8 cellular contexts compared by ENCODE assay signal in genomic region chr9:111895996-111896941, GRCh38. TPM values are rescaled to one million over a fixed set of nuclear protein-coding genes. Genes with fewer than 3 reads are reported as not detected.
DNase-seq lines count a peak whose midpoint lies in the region; ATAC-seq and TF ChIP-seq lines count a peak whose summit lies in the region.

UGCG (plus strand) TSS chr9:111896814; CDS start chr9:111897216, 402 bp downstream.

- H3K36me3 ChIP-seq in psoas muscle (ENCODE audit: insufficient read depth in 1 of 2, low read depth in 1 of 2), result no peaks in the 10 kb centered on the region
- no peaks in the 10 kb centered on the region for H3K36me3 ChIP-seq in urinary bladder (ENCODE audit: insufficient read depth)

- WGBS in psoas muscle, 3 donors, result 0 to 1% (median 1%) methylated on average over 45 to 84 of the region's 84 CpGs
- under 1% methylated on average over 84 of the region's 84 CpGs for WGBS in urinary bladder

- H3K4me1 ChIP-seq in psoas muscle, result peaks cover 37% of the 10 kb centered on the region
- no peaks in the 10 kb centered on the region for H3K4me1 ChIP-seq in urinary bladder (ENCODE audit: insufficient read depth)

- intact Hi-C loops in left cardiac atrium (cut with DNase I), result loop anchor here in 1 of 2 donors (10.0 kb wide), 1 partner anchor 169 kb away; no protein-coding TSS in a partner anchor
- intact Hi-C loops in psoas muscle (cut with DNase I), result loop anchor here (5.0 to 10.0 kb wide), 3 partner anchors 61 to 439 kb away; partner anchors contain the start of gene PTBP3 (in 2 of the 2)

- H3K4me3 ChIP-seq in GM12865 (ENCODE audit: low read depth, low read length) (peak within 1 kb of the TSS; percentile 81), psoas muscle (peak within 1 kb of the TSS; percentile 95), urinary bladder (ENCODE audit: low read depth, low read length) (peak within 1 kb of the TSS; percentile 88)

- no peak for TF ChIP-seq CTCF in GM12865 (IDR thresholded peaks at IDR 0.05; ENCODE audit: insufficient read depth, low read depth, low read length, missing control alignments)
- no peak for TF ChIP-seq CTCF in psoas muscle (IDR thresholded peaks at IDR 0.05)

- DNase-seq in GM12865 (ENCODE audit: low read depth) (peak; percentile 94), NCI-H1417 (lab: John Stamatoyannopoulos, UW) (peak; percentile 82 to 97 (median 96)), amniotic stem cell (lab: John Stamatoyannopoulos, UW) (peak; percentile 66), left cardiac atrium (peak; percentile 90), psoas muscle (peak; percentile 89 to 93)

- peak; percentile 91 for ATAC-seq in HG02642 (IDR thresholded peaks at IDR 0.05; ENCODE audit: poor library complexity, unreplicated experiment)
- peak; percentile 99 for ATAC-seq in left cardiac atrium
- ATAC-seq in psoas muscle, result peak; percentile 97 to 98 (median 98)

- peak within 1 kb of the TSS; percentile 91 for H3K4me3 Mint-ChIP-seq in T-helper 1 cell treated with Interleukin-12 subunit alpha and Interleukin-12 subunit beta and Interleukin-4 antibody, amounts not matched to agents 30 μg/mL and 1 μg/mL, for 36 hours

- no peaks in the 10 kb centered on the region for H3K36me3 Mint-ChIP-seq in T-helper 1 cell treated with Interleukin-12 subunit alpha and Interleukin-12 subunit beta and Interleukin-4 antibody, amounts not matched to agents 30 μg/mL and 1 μg/mL, for 36 hours (ENCODE audit: low read depth)

- H3K27ac ChIP-seq in psoas muscle, result peak within 1 kb of the TSS; percentile 92
- H3K27ac ChIP-seq in urinary bladder (ENCODE audit: low read depth), result peak within 1 kb of the TSS; percentile 96

- H3K4me1 Mint-ChIP-seq in T-helper 1 cell treated with Interleukin-12 subunit alpha and Interleukin-12 subunit beta and Interleukin-4 antibody, amounts not matched to agents 30 μg/mL and 1 μg/mL, for 36 hours (ENCODE audit: low read depth), result peaks cover 15% of the 10 kb centered on the region

- H3K9me3 ChIP-seq in psoas muscle, result no peaks in the 10 kb centered on the region

- H3K27ac Mint-ChIP-seq in T-helper 1 cell treated with Interleukin-12 subunit alpha and Interleukin-12 subunit beta and Interleukin-4 antibody, amounts not matched to agents 30 μg/mL and 1 μg/mL, for 36 hours, result peak within 1 kb of the TSS; percentile 83

- no peaks in the 10 kb centered on the region for H3K27me3 Mint-ChIP-seq in T-helper 1 cell treated with Interleukin-12 subunit alpha and Interleukin-12 subunit beta and Interleukin-4 antibody, amounts not matched to agents 30 μg/mL and 1 μg/mL, for 36 hours (ENCODE audit: low read depth)

- H3K9me3 Mint-ChIP-seq in T-helper 1 cell treated with Interleukin-12 subunit alpha and Interleukin-12 subunit beta and Interleukin-4 antibody, amounts not matched to agents 30 μg/mL and 1 μg/mL, for 36 hours, result no peaks in the 10 kb centered on the region

- H3K27me3 ChIP-seq in psoas muscle (ENCODE audit: insufficient read depth in 3 of 3, low read length in 2 of 3), result no peaks in the 10 kb centered on the region

RNA-seq across cellular contexts. Expression of gene UGCG, which starts in this region (rescaled TPM):
- total RNA-seq in left cardiac atrium (10 to 100 TPM; 12.7 to 21.1 TPM), psoas muscle (10 to 100 TPM in 3 of 4 donors, 1 to 10 TPM in 1; 9.6 to 56.2 (median 20.2) TPM), urinary bladder (79.2 TPM)
- polyA plus RNA-seq in psoas muscle (10 to 100 TPM in 1 of 3 donors, 1 to 10 TPM in 2; 7.2 to 74.6 (median 8.5) TPM), urinary bladder (17.8 TPM)

Comparison
In these comparisons a context has a peak if more than half of its experiments do, and no peak if none do; other contexts are left out.
1. Peak in every context shown above with its lines: DNase-seq, ATAC-seq, H3K4me3 ChIP-seq and H3K27ac ChIP-seq.